ENCODE assay signal across 1 cellular context in genomic region chr7:5183155-5183554, GRCh38.
TF ChIP-seq lines count a peak whose summit lies in the region.

No MANE protein-coding gene starts in this region.

TF ChIP-seq in H1, 55 proteins besides CTCF, POLR2A, EP300 and RAD21:
- TF ChIP-seq JUN (IDR thresholded peaks at IDR 0.05; ENCODE audit: low read depth, low read length) = no peak
- peak; percentile 31; the same call in 1 of the 2 replicates for TF ChIP-seq TEAD4 (IDR thresholded peaks at IDR 0.05; ENCODE audit: low read depth, low read length)
TF ChIP-seq in H1: peak in this region for 1.
